Comparison of ENCODE assay signal across 21 cellular contexts in genomic region chr14:77240336-77240915, GRCh38. TPM values are rescaled to one million over a fixed set of nuclear protein-coding genes. Genes with fewer than 3 reads are reported as not detected.
DNase-seq lines count a peak whose midpoint lies in the region; ATAC-seq and TF ChIP-seq lines count a peak whose summit lies in the region.
"Had no signal": no experiment of that assay in that cellular context is flagged by ENCODE, and none has a peak within 500 bp of the region (broad histone marks: within the 10 kb centered on the region; RNA-seq: fewer than 3 reads in every experiment).

No MANE protein-coding gene starts in this region.

- peak; percentile 37 for DNase-seq in DMS 273 treated with DMSO at 0.1 percent for 48 hours (lab: John Stamatoyannopoulos, UW)
- DNase-seq in NCI-H2171 (lab: John Stamatoyannopoulos, UW), result peak; percentile 95
- DNase-seq in glutamatergic neuron, result peak; percentile 57
- DNase-seq in activated gamma-delta T cell (lab: John Stamatoyannopoulos, UW), result no peak
- DNase-seq in right atrium auricular region (ENCODE audit: low spot score), result no peak
- DNase-seq in NCI-H1105 treated with DMSO at 0.1 percent for 48 hours (lab: John Stamatoyannopoulos, UW), result no peak
- DNase-seq: C1 segment of cervical spinal cord; CD8-positive, alpha-beta T cell; EL; GF-D8; H9; MV-4-11; NCI-H1930; NCI-H510A; OCI-M1; T-helper 1 cell had no signal

- peaks cover 4% of the 10 kb centered on the region for H3K36me3 Mint-ChIP-seq in glutamatergic neuron (ENCODE audit: unreplicated experiment)
- H3K36me3 Mint-ChIP-seq: CD8-positive, alpha-beta T cell had no signal

- no peaks in the 10 kb centered on the region for H3K27me3 ChIP-seq in BLaER1 treated with 17β-estradiol and CSF1 and Interleukin-3, amounts not matched to agents 10 nM and 100 nM
- H3K27me3 ChIP-seq in right atrium auricular region, result no peaks in the 10 kb centered on the region
- H3K27me3 ChIP-seq: SJSA1 had no signal

- H3K4me1 Mint-ChIP-seq in glutamatergic neuron (ENCODE audit: low read depth, unreplicated experiment), result peaks cover 7% of the 10 kb centered on the region

- peaks cover 6% of the 10 kb centered on the region for H3K27me3 Mint-ChIP-seq in glutamatergic neuron (ENCODE audit: unreplicated experiment)

- no peak overlapping the region for H3K4me3 Mint-ChIP-seq in glutamatergic neuron (ENCODE audit: unreplicated experiment)
- H3K4me3 Mint-ChIP-seq: CD8-positive, alpha-beta T cell; H9 had no signal

- H3K9me3 ChIP-seq in BLaER1 treated with 17β-estradiol and CSF1 and Interleukin-3, amounts not matched to agents 10 nM and 100 nM (replicated peaks in 1 of 11), result no peaks in the 10 kb centered on the region; a peak in 1 of 22 replicates
- no peaks in the 10 kb centered on the region for H3K9me3 ChIP-seq in right atrium auricular region
- H3K9me3 ChIP-seq: SJSA1 had no signal

- no peak for ATAC-seq in GM19397 (IDR thresholded peaks at IDR 0.05; ENCODE audit: unreplicated experiment)
- ATAC-seq: CD8-positive, alpha-beta T cell; Right ventricle myocardium inferior had no signal

- H3K27ac ChIP-seq in BLaER1 treated with 17β-estradiol and CSF1 and Interleukin-3, amounts not matched to agents 10 nM and 100 nM, result peak overlapping the region in 7 of 11 experiments; percentile 16 to 80 (median 69); a peak in 10 of 22 replicates
- no peak overlapping the region for H3K27ac ChIP-seq in right atrium auricular region
- H3K27ac ChIP-seq: SJSA1 had no signal

- peaks cover 0 to 5% (median 0%) of the 10 kb centered on the region in 11 experiments; a peak in 3 of 22 replicates for H3K36me3 ChIP-seq in BLaER1 treated with 17β-estradiol and CSF1 and Interleukin-3, amounts not matched to agents 10 nM and 100 nM
- H3K36me3 ChIP-seq in right atrium auricular region, result no peaks in the 10 kb centered on the region
- H3K36me3 ChIP-seq: SJSA1 had no signal

- H3K9me3 Mint-ChIP-seq in glutamatergic neuron (ENCODE audit: unreplicated experiment), result peaks cover 5% of the 10 kb centered on the region
- H3K9me3 Mint-ChIP-seq: CD8-positive, alpha-beta T cell; H9 had no signal

- peaks cover 69 to 91% (median 90%) of the 10 kb centered on the region in 10 experiments for H3K4me1 ChIP-seq in BLaER1 treated with 17β-estradiol and CSF1 and Interleukin-3, amounts not matched to agents 10 nM and 100 nM
- H3K4me1 ChIP-seq in right atrium auricular region, result no peaks in the 10 kb centered on the region
- H3K4me1 ChIP-seq: SJSA1 had no signal

- H3K9ac ChIP-seq in BLaER1 treated with 17β-estradiol and CSF1 and Interleukin-3, amounts not matched to agents 10 nM and 100 nM, result peak overlapping the region in 4 of 11 experiments; percentile 23 to 42 (median 38); a peak in 7 of 22 replicates

- peaks cover 0 to 15% (median 0%) of the 10 kb centered on the region in 11 experiments; a peak in 3 of 22 replicates for H4K20me1 ChIP-seq in BLaER1 treated with 17β-estradiol and CSF1 and Interleukin-3, amounts not matched to agents 10 nM and 100 nM

- peak overlapping the region; percentile 22 for H3K27ac Mint-ChIP-seq in glutamatergic neuron (ENCODE audit: unreplicated experiment)
- H3K27ac Mint-ChIP-seq: CD8-positive, alpha-beta T cell; H9 had no signal

- peak overlapping the region; percentile 38 to 92 (median 86) for H3K4me2 ChIP-seq in BLaER1 treated with 17β-estradiol and CSF1 and Interleukin-3, amounts not matched to agents 10 nM and 100 nM

- TF ChIP-seq CTCF in glutamatergic neuron (IDR thresholded peaks at IDR 0.05; ENCODE audit: partially characterized antibody, unreplicated experiment) (no peak), right atrium auricular region (IDR thresholded peaks at IDR 0.05) (no peak)

- no peak overlapping the region; a peak in 3 of 20 replicates for H3K4me3 ChIP-seq in BLaER1 treated with 17β-estradiol and CSF1 and Interleukin-3, amounts not matched to agents 10 nM and 100 nM
- H3K4me3 ChIP-seq in right atrium auricular region, result no peak overlapping the region
- H3K4me3 ChIP-seq: SJSA1 had no signal

RNA-seq across cellular contexts. Expression of gene NGB, which starts 30.6 kb away (rescaled TPM):
- total RNA-seq in glutamatergic neuron (ENCODE audit: unreplicated experiment) (0.22 TPM), right atrium auricular region (not detected)
- total RNA-seq: CD8-positive, alpha-beta T cell; HT1080; Right ventricle myocardium inferior; SJSA1 had no signal

RNA-seq across cellular contexts. Expression of gene TMEM63C, which starts 58.8 kb away (rescaled TPM):
- total RNA-seq in glutamatergic neuron (ENCODE audit: unreplicated experiment) (39.9 TPM), right atrium auricular region (under 1 TPM in 1 of 2 donors, not detected in 1; 0.04 TPM)
- total RNA-seq: HT1080 had no signal

Comparison
In these comparisons a context has a peak if more than half of its experiments do, and no peak if none do; other contexts are left out.
1. H3K27ac ChIP-seq: peak in BLaER1 treated with 17β-estradiol and CSF1 and Interleukin-3, amounts not matched to agents 10 nM and 100 nM (7 of 11); none in right atrium auricular region (0 of 2).
2. DNase-seq: peak in DMS 273 treated with DMSO at 0.1 percent for 48 hours (single experiment), NCI-H2171 (single experiment) and glutamatergic neuron (single experiment); none in activated gamma-delta T cell (single experiment), right atrium auricular region (single experiment) and NCI-H1105 treated with DMSO at 0.1 percent for 48 hours (single experiment).
3. RNA of gene TMEM63C, which starts 58.8 kb away (total RNA-seq): 39.9 TPM in glutamatergic neuron (single experiment); 0.04 TPM in right atrium auricular region; every median in the first group is over 10 times any median in the second.